ENCODE assay signal across 13 cellular contexts in the genomic region with DNA sequence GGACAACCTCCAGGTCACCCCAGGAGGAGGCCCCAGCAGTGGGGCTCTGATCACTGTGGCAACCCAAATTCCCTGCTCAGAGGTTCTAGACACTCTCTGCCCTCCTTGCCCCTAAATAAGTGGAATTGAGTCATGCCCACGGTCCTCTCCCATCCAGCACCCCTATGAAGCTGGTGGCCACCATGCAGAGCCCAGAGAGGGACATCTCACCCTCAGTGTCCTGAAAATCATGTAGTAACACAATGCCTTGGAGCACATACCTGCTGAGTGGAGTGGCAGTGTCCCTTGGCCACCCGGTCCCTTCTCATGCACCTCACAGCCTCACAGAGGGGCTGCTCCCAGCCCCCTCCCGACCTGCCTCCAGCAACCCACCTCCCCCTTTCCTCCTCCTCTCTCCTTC.
DNase-seq lines count a peak whose midpoint lies in the region; ATAC-seq and TF ChIP-seq lines count a peak whose summit lies in the region.
"Had no signal": no experiment of that assay in that cellular context is flagged by ENCODE, and none has a peak within 500 bp of the region (broad histone marks: within the 10 kb centered on the region; RNA-seq: fewer than 3 reads in every experiment).

No MANE protein-coding gene starts in this region.

- H3K27ac ChIP-seq in neural progenitor cell = no peak overlapping the region
- H3K27ac ChIP-seq: prostate gland had no signal

- H3K9me3 Mint-ChIP-seq in Calu3 (ENCODE audit: low read depth, unreplicated experiment) (no peaks in the 10 kb centered on the region), T-cell (no peaks in the 10 kb centered on the region), neural progenitor cell (no peaks in the 10 kb centered on the region)
- H3K9me3 Mint-ChIP-seq in stimulated activated effector memory CD8-positive, alpha-beta T cell treated with anti-CD3 and anti-CD28 coated beads, Interleukin-12 subunit alpha, Interleukin-12 subunit beta, amount 100 ng/mL, for 72 hours = no peaks in the 10 kb centered on the region

- no peak overlapping the region for H2AFZ ChIP-seq in neural progenitor cell (replicated peaks)

- TF ChIP-seq CTCF in Calu3 (IDR thresholded peaks at IDR 0.05; ENCODE audit: unreplicated experiment) (no peak), neural progenitor cell (IDR thresholded peaks at IDR 0.05) (no peak)

- H3K27me3 Mint-ChIP-seq in Calu3 (ENCODE audit: unreplicated experiment) (no peaks in the 10 kb centered on the region), T-cell (no peaks in the 10 kb centered on the region), neural progenitor cell (ENCODE audit: insufficient read depth, low read depth) (peaks cover 5% of the 10 kb centered on the region)

- no peak overlapping the region for H3K9ac ChIP-seq in neural progenitor cell

- H3K4me1 ChIP-seq in neural progenitor cell = no peaks in the 10 kb centered on the region

- H3K36me3 Mint-ChIP-seq in Calu3 (ENCODE audit: insufficient read depth, unreplicated experiment) (peaks cover 10% of the 10 kb centered on the region), T-cell (no peaks in the 10 kb centered on the region), neural progenitor cell (no peaks in the 10 kb centered on the region)
- H3K36me3 Mint-ChIP-seq in stimulated activated effector memory CD8-positive, alpha-beta T cell treated with anti-CD3 and anti-CD28 coated beads, Interleukin-12 subunit alpha, Interleukin-12 subunit beta, amount 100 ng/mL, for 72 hours = no peaks in the 10 kb centered on the region

- no peaks in the 10 kb centered on the region for H3F3A ChIP-seq in neural progenitor cell (ENCODE audit: low read depth)

- ATAC-seq in T-cell (replicated peaks in 1 of 4) (no peak), HG02938 (IDR thresholded peaks at IDR 0.05; ENCODE audit: unreplicated experiment) (no peak), HG02763 (IDR thresholded peaks at IDR 0.05; ENCODE audit: unreplicated experiment) (no peak), GM19023 (IDR thresholded peaks at IDR 0.05; ENCODE audit: unreplicated experiment) (no peak)
- ATAC-seq in stimulated activated effector memory CD8-positive, alpha-beta T cell treated with anti-CD3 and anti-CD28 coated beads, Interleukin-12 subunit alpha, Interleukin-12 subunit beta, amount 100 ng/mL, for 72 hours = no peak

- peaks cover 56% of the 10 kb centered on the region for H3K4me1 Mint-ChIP-seq in Calu3 (ENCODE audit: low read depth, unreplicated experiment)
- peaks cover 40 to 45% (median 41%) of the 10 kb centered on the region in 3 donors for H3K4me1 Mint-ChIP-seq in T-cell
- H3K4me1 Mint-ChIP-seq in stimulated activated effector memory CD8-positive, alpha-beta T cell treated with anti-CD3 and anti-CD28 coated beads, Interleukin-12 subunit alpha, Interleukin-12 subunit beta, amount 100 ng/mL, for 72 hours = peaks cover 27% of the 10 kb centered on the region
- H3K4me1 Mint-ChIP-seq in neural progenitor cell = peaks cover 17% of the 10 kb centered on the region

- no peaks in the 10 kb centered on the region for H3K36me3 ChIP-seq in neural progenitor cell
- H3K36me3 ChIP-seq: prostate gland had no signal

- no TSS peak for BruUV-seq in Calu3 (replicated peaks; lab: Mats Ljungman, UMichigan)

- no peaks in the 10 kb centered on the region for H3K79me2 ChIP-seq in neural progenitor cell (ENCODE audit: low read depth)

- H4K20me1 ChIP-seq in neural progenitor cell (ENCODE audit: low read depth) = no peaks in the 10 kb centered on the region

- no peak overlapping the region for H3K4me3 Mint-ChIP-seq in Calu3 (ENCODE audit: low read depth, unreplicated experiment)
- peak overlapping the region in 2 of 3 donors; percentile 68 to 78 for H3K4me3 Mint-ChIP-seq in T-cell
- H3K4me3 Mint-ChIP-seq in stimulated activated effector memory CD8-positive, alpha-beta T cell treated with anti-CD3 and anti-CD28 coated beads, Interleukin-12 subunit alpha, Interleukin-12 subunit beta, amount 100 ng/mL, for 72 hours = peak overlapping the region; percentile 52
- H3K4me3 Mint-ChIP-seq in neural progenitor cell = no peak overlapping the region

- no peak overlapping the region for H3K4me3 ChIP-seq in neural progenitor cell
- H3K4me3 ChIP-seq: K562, prostate gland had no signal

- POLR2A ChIA-PET in T-cell (lab: Charles Lee) = no interaction called here

- H3K27ac Mint-ChIP-seq in Calu3 (ENCODE audit: unreplicated experiment) (peak overlapping the region; percentile 79), T-cell (peak overlapping the region; percentile 75 to 88), neural progenitor cell (no peak overlapping the region)
- H3K27ac Mint-ChIP-seq in stimulated activated effector memory CD8-positive, alpha-beta T cell treated with anti-CD3 and anti-CD28 coated beads, Interleukin-12 subunit alpha, Interleukin-12 subunit beta, amount 100 ng/mL, for 72 hours = no peak overlapping the region

- DNase-seq in Calu3 = no peak
- peak in 2 of 34 experiments; percentile 15 to 21 for DNase-seq in T-cell
- DNase-seq in hepatic stellate cell (ENCODE audit: low spot score) = peak; percentile 1
- no peak for DNase-seq in stimulated activated effector memory CD8-positive, alpha-beta T cell treated with anti-CD3 and anti-CD28 coated beads, Interleukin-12 subunit alpha, Interleukin-12 subunit beta, amount 100 ng/mL, for 72 hours (ENCODE audit: low spot score in 2 of 2)
- no peak for DNase-seq in neural progenitor cell (ENCODE audit: low spot score)
- DNase-seq: cortex of kidney, foreskin melanocyte, NCI-H2029 treated with DMSO at 0.1 percent for 48 hours had no signal

- no peak overlapping the region for H3K4me2 ChIP-seq in neural progenitor cell

- H3K9me3 ChIP-seq in neural progenitor cell (ENCODE audit: low read depth) = no peaks in the 10 kb centered on the region
- H3K9me3 ChIP-seq: prostate gland had no signal

- intact Hi-C loops in Calu3 (cut with micrococcal nuclease; ENCODE audit: unreplicated experiment) = no loop called here

- CTCF ChIA-PET in Calu3 (lab: Charles Lee) = no interaction called here
- CTCF ChIA-PET in T-cell (lab: Charles Lee) = no interaction called here

- H3K27me3 ChIP-seq in neural progenitor cell = no peaks in the 10 kb centered on the region

Comparison
In these comparisons a context has a peak if more than half of its experiments do, and no peak if none do; other contexts are left out.
1. H3K27ac Mint-ChIP-seq: peak in Calu3 (single experiment) and T-cell (2 of 2); none in stimulated activated effector memory CD8-positive, alpha-beta T cell treated with anti-CD3 and anti-CD28 coated beads, Interleukin-12 subunit alpha, Interleukin-12 subunit beta, amount 100 ng/mL, for 72 hours (single experiment) and neural progenitor cell (single experiment).
2. H3K4me3 Mint-ChIP-seq: peak in T-cell (2 of 3) and stimulated activated effector memory CD8-positive, alpha-beta T cell treated with anti-CD3 and anti-CD28 coated beads, Interleukin-12 subunit alpha, Interleukin-12 subunit beta, amount 100 ng/mL, for 72 hours (single experiment); none in Calu3 (single experiment) and neural progenitor cell (single experiment).